In the genomic region with DNA sequence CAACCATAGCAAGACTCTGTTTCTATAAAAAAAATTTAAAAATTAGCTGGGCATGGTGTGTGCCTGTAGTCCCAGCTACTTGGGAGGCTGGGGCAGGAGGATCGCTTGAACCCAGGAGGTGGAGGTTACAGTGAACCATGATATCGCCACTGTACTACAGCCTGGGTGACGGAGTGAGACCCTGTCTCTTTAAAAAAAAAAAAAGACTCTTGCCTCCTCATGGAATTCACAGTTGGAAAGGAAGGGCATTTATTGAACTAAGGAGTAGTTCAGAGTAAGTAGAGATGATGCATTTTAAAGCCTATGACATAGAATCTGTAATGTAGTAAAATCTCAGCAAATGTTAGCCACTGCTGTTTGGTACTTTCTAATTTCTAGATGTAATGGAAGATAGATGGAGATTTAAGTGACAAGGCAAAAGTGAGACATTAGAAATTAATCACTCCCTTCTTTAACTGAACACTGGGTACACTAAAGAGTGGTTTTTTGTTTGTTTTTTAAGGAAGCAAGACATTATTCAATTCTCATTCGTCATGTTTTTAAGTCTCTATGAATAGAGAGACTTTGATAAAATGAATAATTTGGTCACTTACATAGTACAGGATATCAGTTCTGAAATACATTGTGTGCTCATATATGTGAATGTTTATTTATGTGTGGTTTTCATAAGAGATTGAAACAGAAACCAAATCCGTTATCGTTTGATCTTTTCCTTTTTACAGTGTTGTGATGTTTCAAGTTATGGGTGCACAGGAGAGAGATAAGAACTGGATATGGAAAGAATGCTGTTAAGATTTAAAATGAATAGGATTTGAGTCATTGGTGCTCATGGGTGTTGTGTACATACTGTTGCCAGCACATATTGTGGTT, we compare ENCODE assay signal across 8 cellular contexts. TPM values are rescaled to one million over a fixed set of nuclear protein-coding genes. Genes with fewer than 3 reads are reported as not detected.
A peak's percentile ranks its signal among the peaks of the same experiment; 100 is the strongest.
DNase-seq lines count a peak whose midpoint lies in the region; ATAC-seq and TF ChIP-seq lines count a peak whose summit lies in the region.

No MANE protein-coding gene starts in this region.

- TF ChIP-seq CTCF in left ventricle myocardium inferior (IDR thresholded peaks at IDR 0.05; ENCODE audit: borderline replicate concordance), result no peak
- no peak for TF ChIP-seq CTCF in thoracic aorta (IDR thresholded peaks at IDR 0.05)

- peaks cover 71% of the 10 kb centered on the region for H3K4me1 ChIP-seq in left ventricle myocardium inferior
- peaks cover 45 to 55% of the 10 kb centered on the region in 2 donors for H3K4me1 ChIP-seq in thoracic aorta (ENCODE audit: control insufficient read depth in 1 of 2, low read depth in 2 of 2)

- H3K27ac ChIP-seq in left ventricle myocardium inferior (replicated peaks) (peak overlapping the region; percentile 76), thoracic aorta (peak overlapping the region in 1 of 2 donors; percentile 58)

- H3K4me3 Mint-ChIP-seq in activated CD4-positive, alpha-beta memory T cell treated with anti-CD3 and anti-CD28 coated beads, Interleukin-2, amount 10 ng/mL, durations not matched to agents 7 days and 5 days, result peak overlapping the region; percentile 64

- intact Hi-C loops in left ventricle myocardium inferior (cut with micrococcal nuclease), result no loop called here
- intact Hi-C loops in Right ventricle myocardium inferior (cut with DNase I), result no loop called here

- H3K27ac Mint-ChIP-seq in activated CD4-positive, alpha-beta memory T cell treated with anti-CD3 and anti-CD28 coated beads, Interleukin-2, amount 10 ng/mL, durations not matched to agents 7 days and 5 days, result peak overlapping the region; percentile 75

- no peak for ATAC-seq in Right ventricle myocardium inferior
- ATAC-seq in HG03354 (IDR thresholded peaks at IDR 0.05; ENCODE audit: poor library complexity, severe bottlenecking, unreplicated experiment), result peak; percentile 91
- ATAC-seq in thoracic aorta (ENCODE audit: insufficient number of reproducible peaks, low FRiP score, low read depth), result no peak

- peaks cover 23% of the 10 kb centered on the region for H3K9me3 ChIP-seq in left ventricle myocardium inferior (replicated peaks)
- H3K9me3 ChIP-seq in thoracic aorta, result peaks cover 14% of the 10 kb centered on the region

- H3K4me1 Mint-ChIP-seq in activated CD4-positive, alpha-beta memory T cell treated with anti-CD3 and anti-CD28 coated beads, Interleukin-2, amount 10 ng/mL, durations not matched to agents 7 days and 5 days, result peaks cover 31% of the 10 kb centered on the region

- H3K4me3 ChIP-seq in left ventricle myocardium inferior, result peak overlapping the region; percentile 47
- H3K4me3 ChIP-seq in thoracic aorta, result peak overlapping the region; percentile 59

- H3K9me3 Mint-ChIP-seq in activated CD4-positive, alpha-beta memory T cell treated with anti-CD3 and anti-CD28 coated beads, Interleukin-2, amount 10 ng/mL, durations not matched to agents 7 days and 5 days, result peaks cover 20% of the 10 kb centered on the region

- peaks cover 42% of the 10 kb centered on the region for H3K36me3 Mint-ChIP-seq in activated CD4-positive, alpha-beta memory T cell treated with anti-CD3 and anti-CD28 coated beads, Interleukin-2, amount 10 ng/mL, durations not matched to agents 7 days and 5 days (ENCODE audit: low read depth)

- H3K36me3 ChIP-seq in left ventricle myocardium inferior (peaks cover 22% of the 10 kb centered on the region), thoracic aorta (no peaks in the 10 kb centered on the region)

- no peak for DNase-seq in left ventricle myocardium inferior
- no peak for DNase-seq in Right ventricle myocardium inferior (ENCODE audit: missing footprints)
- no peak for DNase-seq in activated CD4-positive, alpha-beta memory T cell treated with anti-CD3 and anti-CD28 coated beads, Interleukin-2, amount 10 ng/mL, durations not matched to agents 7 days and 5 days
- peak; percentile 57 for DNase-seq in hepatic stellate cell (ENCODE audit: low spot score)
- DNase-seq in thoracic aorta (ENCODE audit: low spot score), result no peak
- no peak for DNase-seq in medulla oblongata (ENCODE audit: extremely low spot score)
- no peak for DNase-seq in NK-92 treated with Interleukin-12 subunit alpha and Interleukin-12 subunit beta, amount 100 ng/mL, for 24 hours (lab: John Stamatoyannopoulos, UW)

- CTCF ChIA-PET in activated CD4-positive, alpha-beta memory T cell treated with anti-CD3 and anti-CD28 coated beads, Interleukin-2, amount 10 ng/mL, durations not matched to agents 7 days and 5 days (lab: Charles Lee), result no interaction called here

- H3K27me3 Mint-ChIP-seq in activated CD4-positive, alpha-beta memory T cell treated with anti-CD3 and anti-CD28 coated beads, Interleukin-2, amount 10 ng/mL, durations not matched to agents 7 days and 5 days, result no peaks in the 10 kb centered on the region

- H3K27me3 ChIP-seq in left ventricle myocardium inferior (ENCODE audit: low read depth) (no peaks in the 10 kb centered on the region), thoracic aorta (replicated peaks; ENCODE audit: insufficient read depth) (no peaks in the 10 kb centered on the region)

- POLR2A ChIA-PET in activated CD4-positive, alpha-beta memory T cell treated with anti-CD3 and anti-CD28 coated beads, Interleukin-2, amount 10 ng/mL, durations not matched to agents 7 days and 5 days (lab: Charles Lee), result no interaction called here

RNA-seq across cellular contexts. Expression of gene FOXN2, which starts 29.3 kb away (rescaled TPM):
- total RNA-seq in left ventricle myocardium inferior, result 9.6 TPM
- total RNA-seq in Right ventricle myocardium inferior, result 10.5 TPM
- total RNA-seq in activated CD4-positive, alpha-beta memory T cell treated with anti-CD3 and anti-CD28 coated beads, Interleukin-2, amount 10 ng/mL, durations not matched to agents 7 days and 5 days, result 10 to 100 TPM; 60.8 to 62.0 TPM
- total RNA-seq in thoracic aorta, result 10 to 100 TPM; 20.7 to 26.7 TPM
